Comparison of ENCODE assay signal across 14 cellular contexts in genomic region chr15:48392356-48392755, GRCh38.
DNase-seq lines count a peak whose midpoint lies in the region; ATAC-seq and TF ChIP-seq lines count a peak whose summit lies in the region.
"Had no signal": no experiment of that assay in that cellular context is flagged by ENCODE, and none has a peak within 500 bp of the region (broad histone marks: within the 10 kb centered on the region; RNA-seq: fewer than 3 reads in every experiment).

No MANE protein-coding gene starts in this region.

- no peaks in the 10 kb centered on the region for H3K36me3 ChIP-seq in adipocyte (ENCODE audit: control insufficient read depth, insufficient read depth, low read length, severe bottlenecking)
- H3K36me3 ChIP-seq in mesenchymal stem cell (ENCODE audit: control insufficient read depth in 1 of 2, insufficient read depth in 2 of 2, low read depth in 1 of 2, low read length in 2 of 2) = no peaks in the 10 kb centered on the region
- H3K36me3 ChIP-seq in stomach = no peaks in the 10 kb centered on the region
- no peaks in the 10 kb centered on the region for H3K36me3 ChIP-seq in OCI-LY7 (ENCODE audit: insufficient read depth, low read length)

- H3K4me2 ChIP-seq in mesenchymal stem cell (ENCODE audit: low read length, poor library complexity, severe bottlenecking) = no peak overlapping the region
- H3K4me2 ChIP-seq in OCI-LY7 (ENCODE audit: low read length) = no peak overlapping the region

- TF ChIP-seq CTCF in stomach (IDR thresholded peaks at IDR 0.05) (no peak), OCI-LY7 (conservative IDR thresholded peaks at IDR 0.05; ENCODE audit: low read length) (no peak)

- H3K14ac ChIP-seq in mesenchymal stem cell (ENCODE audit: low read length in 2 of 2) = peak overlapping the region in 1 of 2 experiments; percentile 12

- no peak overlapping the region for H2BK120ac ChIP-seq in mesenchymal stem cell (ENCODE audit: low read depth, low read length)

- H3K79me2 ChIP-seq in OCI-LY7 (ENCODE audit: insufficient read depth, low read depth, low read length) = no peaks in the 10 kb centered on the region

- no peak overlapping the region for H2BK15ac ChIP-seq in mesenchymal stem cell (ENCODE audit: low read depth, poor library complexity, severe bottlenecking)

- H3K27me3 ChIP-seq in adipocyte (replicated peaks; ENCODE audit: control insufficient read depth, insufficient read depth, low read length) = no peaks in the 10 kb centered on the region
- no peaks in the 10 kb centered on the region for H3K27me3 ChIP-seq in mesenchymal stem cell (ENCODE audit: control insufficient read depth in 1 of 2, insufficient read depth in 1 of 2, low read length in 2 of 2)
- H3K27me3 ChIP-seq in stomach = no peaks in the 10 kb centered on the region

- H4K8ac ChIP-seq in mesenchymal stem cell (ENCODE audit: low read length) = no peak overlapping the region

- ATAC-seq in HG02642 (IDR thresholded peaks at IDR 0.05; ENCODE audit: poor library complexity, unreplicated experiment) = no peak
- ATAC-seq: natural killer cell had no signal

- DNase-seq in adipocyte (ENCODE audit: low read depth) = no peak
- DNase-seq in fibroblast of gingiva (ENCODE audit: low read depth) = peak; percentile 43
- no peak for DNase-seq in mesenchymal stem cell
- DNase-seq in stomach = no peak
- no peak for DNase-seq in OCI-LY7 (ENCODE audit: low spot score)
- DNase-seq in NCI-H510A treated with DMSO at 0.1 percent for 48 hours (lab: John Stamatoyannopoulos, UW) = no peak
- DNase-seq in DMS153 treated with DMSO at 0.1 percent for 48 hours (lab: John Stamatoyannopoulos, UW; ENCODE audit: unreplicated experiment) = no peak
- DNase-seq: activated naive CD8-positive, alpha-beta T cell treated with anti-CD3 and anti-CD28 coated beads for 36 hours; CD4-positive, CD25-positive, alpha-beta regulatory T cell; natural killer cell; NCI-H524 treated with DMSO at 0.1 percent for 48 hours; stimulated activated CD4-positive, alpha-beta T cell treated with anti-CD3 and anti-CD28 coated beads, Interleukin-2, amount 100 ng/mL, for 24 hours; stimulated activated naive CD4-positive, alpha-beta T cell had no signal

- no peaks in the 10 kb centered on the region for H3K9me2 ChIP-seq in OCI-LY7 (ENCODE audit: insufficient read depth, low read length)

- 72% methylated on average over 4 of the region's 4 CpGs for WGBS in mesenchymal stem cell
- WGBS in stomach, 5 donors = 35 to 50% (median 46%) methylated on average over 4 of the region's 4 CpGs

- H3K9me3 ChIP-seq in adipocyte (ENCODE audit: control insufficient read depth, low read length) = no peaks in the 10 kb centered on the region
- H3K9me3 ChIP-seq in mesenchymal stem cell (ENCODE audit: control insufficient read depth, low read length) = no peaks in the 10 kb centered on the region
- H3K9me3 ChIP-seq in stomach = no peaks in the 10 kb centered on the region
- H3K9me3 ChIP-seq in OCI-LY7 (ENCODE audit: low read length) = no peaks in the 10 kb centered on the region

- no peak overlapping the region for H4K91ac ChIP-seq in mesenchymal stem cell (ENCODE audit: low read length)

- peak overlapping the region in 1 of 2 experiments; percentile 56 for H3K18ac ChIP-seq in mesenchymal stem cell (ENCODE audit: low read depth in 1 of 2, low read length in 2 of 2)

- intact Hi-C loops in stomach (cut with DNase I; ENCODE audit: low total_unique reads) (no loop called here), OCI-LY7 (cut with micrococcal nuclease; ENCODE audit: unreplicated experiment) (no loop called here)

- peaks cover 80% of the 10 kb centered on the region for H3K4me1 ChIP-seq in adipocyte (ENCODE audit: control insufficient read depth, insufficient read depth, low read length)
- peaks cover 23% of the 10 kb centered on the region for H3K4me1 ChIP-seq in mesenchymal stem cell (ENCODE audit: control insufficient read depth, insufficient read depth, low read depth, low read length)
- peaks cover 11 to 53% (median 29%) of the 10 kb centered on the region in 4 donors for H3K4me1 ChIP-seq in stomach
- no peaks in the 10 kb centered on the region for H3K4me1 ChIP-seq in OCI-LY7 (ENCODE audit: insufficient read depth, low read length, poor library complexity, severe bottlenecking)

- H3K4me3 ChIP-seq in adipocyte (ENCODE audit: low read length) (no peak overlapping the region), mesenchymal stem cell (ENCODE audit: insufficient read depth in 1 of 2, low read depth in 1 of 2, low read length in 2 of 2) (peak overlapping the region in 1 of 2 experiments; percentile 39), stomach (no peak overlapping the region), OCI-LY7 (ENCODE audit: low read depth, low read length, poor library complexity, severe bottlenecking) (no peak overlapping the region)

- POLR2A ChIA-PET in OCI-LY7 (lab: Charles Lee) = interaction anchor here (0.5 to 0.6 kb wide), 2 partner anchors 183 to 1437 kb away, joined by 3 to 4 read pairs; no protein-coding TSS in a partner anchor

- H3K23ac ChIP-seq in mesenchymal stem cell (ENCODE audit: low read length in 2 of 2) = no peak overlapping the region

- no peak overlapping the region for H3K4ac ChIP-seq in mesenchymal stem cell (ENCODE audit: low read depth in 1 of 2, low read length in 2 of 2)

- no peaks in the 10 kb centered on the region for H3K79me1 ChIP-seq in mesenchymal stem cell (replicated peaks; ENCODE audit: low read length, poor library complexity, severe bottlenecking)

- H3K27ac ChIP-seq in mesenchymal stem cell (ENCODE audit: low read length, poor library complexity, severe bottlenecking) (no peak overlapping the region), stomach (peak overlapping the region in 3 of 5 donors; percentile 46 to 66 (median 52)), OCI-LY7 (ENCODE audit: low read depth, low read length, poor library complexity, severe bottlenecking) (no peak overlapping the region)

- H3K9ac ChIP-seq in adipocyte (ENCODE audit: low read length) (peak overlapping the region; percentile 60), mesenchymal stem cell (ENCODE audit: low read length) (peak overlapping the region; percentile 70)

- no peaks in the 10 kb centered on the region for H4K20me1 ChIP-seq in OCI-LY7 (ENCODE audit: insufficient read depth, low read length)

- CTCF ChIA-PET in OCI-LY7 (lab: Charles Lee; ENCODE audit: unreplicated experiment) = no interaction called here

- H2AFZ ChIP-seq in mesenchymal stem cell (ENCODE audit: low read depth, low read length) (no peak overlapping the region), OCI-LY7 (ENCODE audit: low read length) (no peak overlapping the region)

- no peak overlapping the region for H2BK12ac ChIP-seq in mesenchymal stem cell (ENCODE audit: low read length in 2 of 2)

- no peak overlapping the region for H2BK5ac ChIP-seq in mesenchymal stem cell (ENCODE audit: low read depth, low read length, poor library complexity, severe bottlenecking)

- TF ChIP-seq POLR2A in stomach (IDR thresholded peaks at IDR 0.05) = no peak

- no TSS peak for BruUV-seq in OCI-LY7 (replicated peaks; lab: Mats Ljungman, UMichigan)

- no peak for TF ChIP-seq EP300 in stomach (IDR thresholded peaks at IDR 0.05)

- no peak overlapping the region for H2AK5ac ChIP-seq in mesenchymal stem cell (ENCODE audit: low read length, severe bottlenecking)

Comparison
In these comparisons a context has a peak if more than half of its experiments do, and no peak if none do; other contexts are left out.
1. H3K27ac ChIP-seq: peak in stomach (3 of 5); none in mesenchymal stem cell (single experiment) and OCI-LY7 (single experiment).